Comparison of ENCODE assay signal across 35 cellular contexts in the genomic region with DNA sequence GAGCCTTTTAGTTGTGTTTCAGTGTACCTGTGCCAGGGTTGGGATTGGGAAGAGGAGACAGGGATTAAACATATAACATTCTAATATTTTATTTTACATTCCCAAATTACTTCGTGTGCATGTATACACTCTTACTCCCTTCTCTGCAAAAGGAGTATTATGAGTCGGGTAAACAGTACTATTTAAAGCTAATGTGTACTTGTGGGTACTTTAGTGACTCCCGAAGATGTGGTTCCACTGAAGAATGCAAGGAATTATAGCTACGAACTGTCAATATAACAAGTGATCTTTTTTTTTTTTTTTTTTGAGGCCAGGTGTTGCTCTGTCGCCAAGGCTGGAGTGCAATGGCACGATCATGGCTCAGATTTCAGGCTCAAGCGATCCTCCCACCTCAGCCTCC.
"Had no signal": no experiment of that assay in that cellular context is flagged by ENCODE, and none has a peak within 500 bp of the region (broad histone marks: within the 10 kb centered on the region; RNA-seq: fewer than 3 reads in every experiment).

No MANE protein-coding gene starts in this region.

- H3K27me3 ChIP-seq: MG63 had no signal

- H3K36me3 ChIP-seq: MG63 had no signal

- H3K4me2 ChIP-seq: KMS-11 had no signal

- H3K9ac ChIP-seq: KMS-11 had no signal

- H3K4me3 ChIP-seq: MG63 had no signal

- DNase-seq: Karpas-422, Kasumi-1, KBM-7, KG1, MG63, MM.1S, MV-4-11, NCI-H1048, NCI-H1092, NCI-H1092 treated with DMSO at 0.1 percent for 48 hours, NCI-H1105, NCI-H1105 treated with DMSO at 0.1 percent for 48 hours, NCI-H1417, NCI-H1417 treated with DMSO at 0.1 percent for 48 hours, NCI-H1436, NCI-H1436 treated with DMSO at 0.1 percent for 48 hours, NCI-H146, NCI-H1694, NCI-H1694 treated with DMSO at 0.1 percent for 48 hours, NCI-H187, NCI-H187 treated with DMSO at 0.1 percent for 48 hours, NCI-H1930, NCI-H2029, NCI-H2029 treated with DMSO at 0.1 percent for 48 hours, NCI-H2081, NCI-H2081 treated with DMSO at 0.1 percent for 48 hours, NCI-H2107, NCI-H2171, NCI-H2171 treated with DMSO at 0.1 percent for 48 hours, NCI-H226, NCI-H345, NCI-H446, NCI-H446 treated with DMSO at 0.1 percent for 48 hours, NCI-H510A had no signal

- H3K9me3 ChIP-seq: MG63 had no signal

- H3K27ac ChIP-seq: KMS-11 had no signal
